ENCODE assay signal across 8 cellular contexts in genomic region chr7:127252736-127253288, GRCh38. TPM values are rescaled to one million over a fixed set of nuclear protein-coding genes. Genes with fewer than 3 reads are reported as not detected.
DNase-seq lines count a peak whose midpoint lies in the region; ATAC-seq and TF ChIP-seq lines count a peak whose summit lies in the region.

Gene GRM8 (minus strand): TSS chr7:127252941.

- intact Hi-C loops in CD4-positive, alpha-beta T cell (cut with DNase I, micrococcal nuclease): loop anchor here in 1 of 2 experiments (2.0 kb wide), 1 partner anchor 262 kb away; no protein-coding TSS in a partner anchor
- intact Hi-C loops in naive thymus-derived CD4-positive, alpha-beta T cell (cut with micrococcal nuclease): loop anchor here (1.0 to 5.0 kb wide), 5 partner anchors 94 to 336 kb away; partner anchors contain the start of genes ARF5 (in 1 of the 2) and ZNF800 (in 1 of the 2)
- intact Hi-C loops in vagina (cut with DNase I): loop anchor here (5.0 kb wide), 1 partner anchor 446 kb away; no protein-coding TSS in a partner anchor

- no peaks in the 10 kb centered on the region for H3K9me3 ChIP-seq in CD4-positive, alpha-beta T cell (ENCODE audit: control insufficient read depth, low read length)
- no peaks in the 10 kb centered on the region for H3K9me3 ChIP-seq in naive thymus-derived CD4-positive, alpha-beta T cell (ENCODE audit: control insufficient read depth in 2 of 3, low read length in 3 of 3)
- no peaks in the 10 kb centered on the region for H3K9me3 ChIP-seq in vagina

- peak in 1 of 10 experiments; percentile 13 for DNase-seq in CD4-positive, alpha-beta T cell
- DNase-seq in GM20000 (ENCODE audit: low spot score) (peak; percentile 52), NCI-H1694 treated with DMSO at 0.1 percent for 48 hours (lab: John Stamatoyannopoulos, UW) (peak; percentile 78), fibroblast of peridontal ligament (ENCODE audit: extremely low read depth) (peak; percentile 2), vagina (ENCODE audit: extremely low spot score in 2 of 2) (no peak), HPDE6-E6E7 (ENCODE audit: extremely low spot score) (no peak)
- peak; percentile 29 for DNase-seq in activated CD8-positive, alpha-beta memory T cell treated with anti-CD3 and anti-CD28 coated beads, Interleukin-2, amount 50 U/mL, for 4 hours
- DNase-seq in naive thymus-derived CD4-positive, alpha-beta T cell: peak in 2 of 9 donors; percentile 20 to 36

- peak within 1 kb of the TSS; percentile 91 for H3K4me3 Mint-ChIP-seq in CD4-positive, alpha-beta T cell
- H3K4me3 Mint-ChIP-seq in naive thymus-derived CD4-positive, alpha-beta T cell: peak within 1 kb of the TSS; percentile 85 to 93 (median 88)

- POLR2A ChIA-PET in CD4-positive, alpha-beta T cell (lab: Charles Lee): interaction anchor here (0.5 to 1.1 kb wide), 2 partner anchors 139 to 388 kb away, joined by 3 to 4 read pairs; partner anchors contain the start of gene ZNF800
- POLR2A ChIA-PET in naive thymus-derived CD4-positive, alpha-beta T cell (lab: Charles Lee): no interaction called here

- peaks cover 12 to 16% of the 10 kb centered on the region in 2 donors for H3K4me1 ChIP-seq in naive thymus-derived CD4-positive, alpha-beta T cell (ENCODE audit: control insufficient read depth in 2 of 2, insufficient read depth in 2 of 2, low read length in 2 of 2)
- peaks cover 19% of the 10 kb centered on the region for H3K4me1 ChIP-seq in vagina

- H3K27me3 ChIP-seq in CD4-positive, alpha-beta T cell (ENCODE audit: control insufficient read depth, insufficient read depth, low read length): peaks cover 86% of the 10 kb centered on the region
- H3K27me3 ChIP-seq in naive thymus-derived CD4-positive, alpha-beta T cell (ENCODE audit: control insufficient read depth in 2 of 2, insufficient read depth in 2 of 2, low read length in 2 of 2): peaks cover 3 to 27% of the 10 kb centered on the region in 2 donors
- no peaks in the 10 kb centered on the region for H3K27me3 ChIP-seq in vagina

- TF ChIP-seq CTCF in CD4-positive, alpha-beta T cell (IDR thresholded peaks at IDR 0.05): no peak
- no peak for TF ChIP-seq CTCF in GM20000 (IDR thresholded peaks at IDR 0.05; ENCODE audit: extremely low read depth, missing control alignments)
- no peak for TF ChIP-seq CTCF in vagina (IDR thresholded peaks at IDR 0.05)

- CTCF ChIA-PET in CD4-positive, alpha-beta T cell (lab: Charles Lee): interaction anchor here (1.1 kb wide), 1 partner anchor 51 kb away, joined by 3 read pairs; no protein-coding TSS in a partner anchor
- CTCF ChIA-PET in naive thymus-derived CD4-positive, alpha-beta T cell (lab: Charles Lee): no interaction called here

- H3K36me3 Mint-ChIP-seq in CD4-positive, alpha-beta T cell (ENCODE audit: low read depth): no peaks in the 10 kb centered on the region
- H3K36me3 Mint-ChIP-seq in naive thymus-derived CD4-positive, alpha-beta T cell: no peaks in the 10 kb centered on the region

- no peak for TF ChIP-seq POLR2A in vagina (IDR thresholded peaks at IDR 0.05)

- H3K27me3 Mint-ChIP-seq in CD4-positive, alpha-beta T cell: peaks cover 85% of the 10 kb centered on the region
- peaks cover 62 to 86% (median 72%) of the 10 kb centered on the region in 5 donors for H3K27me3 Mint-ChIP-seq in naive thymus-derived CD4-positive, alpha-beta T cell

- peaks cover 27% of the 10 kb centered on the region for H3K4me1 Mint-ChIP-seq in CD4-positive, alpha-beta T cell (ENCODE audit: low read depth)
- H3K4me1 Mint-ChIP-seq in naive thymus-derived CD4-positive, alpha-beta T cell: peaks cover 8 to 26% (median 21%) of the 10 kb centered on the region in 7 donors

- peak; percentile 34 for ATAC-seq in CD4-positive, alpha-beta T cell (ENCODE audit: poor library complexity)
- peak; percentile 38 for ATAC-seq in naive thymus-derived CD4-positive, alpha-beta T cell

- H3K27ac ChIP-seq in CD4-positive, alpha-beta T cell (ENCODE audit: low read depth, low read length): no peak within 1 kb of the TSS
- no peak within 1 kb of the TSS for H3K27ac ChIP-seq in naive thymus-derived CD4-positive, alpha-beta T cell (ENCODE audit: low read depth, low read length)
- no peak within 1 kb of the TSS for H3K27ac ChIP-seq in vagina

- no peaks in the 10 kb centered on the region for H3K9me3 Mint-ChIP-seq in CD4-positive, alpha-beta T cell
- no peaks in the 10 kb centered on the region for H3K9me3 Mint-ChIP-seq in naive thymus-derived CD4-positive, alpha-beta T cell

- H3K4me3 ChIP-seq in naive thymus-derived CD4-positive, alpha-beta T cell (ENCODE audit: low read length): peak within 1 kb of the TSS; percentile 76
- peak within 1 kb of the TSS; percentile 67 to 70 for H3K4me3 ChIP-seq in vagina

- no peak within 1 kb of the TSS for H3K27ac Mint-ChIP-seq in CD4-positive, alpha-beta T cell
- peak within 1 kb of the TSS in 1 of 9 donors; percentile 36 for H3K27ac Mint-ChIP-seq in naive thymus-derived CD4-positive, alpha-beta T cell

- no peaks in the 10 kb centered on the region for H3K36me3 ChIP-seq in naive thymus-derived CD4-positive, alpha-beta T cell (ENCODE audit: control insufficient read depth in 2 of 3, insufficient read depth in 3 of 3, low read length in 3 of 3)
- no peaks in the 10 kb centered on the region for H3K36me3 ChIP-seq in vagina

RNA-seq across cellular contexts. Expression of gene GRM8, which starts in this region (rescaled TPM):
- total RNA-seq in CD4-positive, alpha-beta T cell: not detected
- not detected for total RNA-seq in naive thymus-derived CD4-positive, alpha-beta T cell
- not detected for polyA plus RNA-seq in naive thymus-derived CD4-positive, alpha-beta T cell
- not detected for total RNA-seq in vagina

Comparison
In these comparisons a context has a peak if more than half of its experiments do, and no peak if none do; other contexts are left out.
1. Peak in ATAC-seq in CD4-positive, alpha-beta T cell; RNA of the gene not detected or under 1 TPM.
2. Peak in ATAC-seq and H3K4me3 ChIP-seq in naive thymus-derived CD4-positive, alpha-beta T cell; RNA of the gene not detected or under 1 TPM.
3. DNase-seq: peak in GM20000 (single experiment), NCI-H1694 treated with DMSO at 0.1 percent for 48 hours (single experiment), activated CD8-positive, alpha-beta memory T cell treated with anti-CD3 and anti-CD28 coated beads, Interleukin-2, amount 50 U/mL, for 4 hours (single experiment) and fibroblast of peridontal ligament (single experiment); none in vagina (0 of 2) and HPDE6-E6E7 (single experiment).